13 cellular contexts compared by ENCODE assay signal in the genomic region with DNA sequence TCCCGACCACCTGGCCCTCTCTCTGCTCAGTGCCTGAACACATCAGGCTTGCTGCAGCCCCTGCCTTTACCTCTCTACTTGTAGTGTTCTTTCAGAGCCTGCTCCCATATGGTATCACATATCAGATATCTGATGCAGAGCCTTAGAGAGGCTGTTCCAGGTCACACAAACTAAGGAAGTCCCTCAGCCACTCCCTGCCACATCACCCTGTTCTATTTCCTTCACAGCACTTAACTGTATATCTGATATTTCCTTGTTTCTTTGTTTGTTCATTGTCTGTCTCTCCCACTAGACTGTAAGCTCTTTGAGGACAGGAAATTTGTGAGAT. TPM values are rescaled to one million over a fixed set of nuclear protein-coding genes. Genes with fewer than 3 reads are reported as not detected.
A peak's percentile ranks its signal among the peaks of the same experiment; 100 is the strongest.
DNase-seq lines count a peak whose midpoint lies in the region; ATAC-seq, FAIRE-seq and TF ChIP-seq lines count a peak whose summit lies in the region.
"Had no signal": no experiment of that assay in that cellular context is flagged by ENCODE, and none has a peak within 500 bp of the region (broad histone marks: within the 10 kb centered on the region; RNA-seq: fewer than 3 reads in every experiment).

No MANE protein-coding gene starts in this region.

- H2BK120ac ChIP-seq in H1 (replicated peaks; ENCODE audit: low read depth, low read length): no peak overlapping the region

- POLR2A ChIA-PET in H1 (lab: Charles Lee; ENCODE audit: partially characterized antibody): no interaction called here

- H3K4me3 ChIP-seq in H1 (ENCODE audit: extremely low read depth in 1 of 4, insufficient read depth in 2 of 4, low read depth in 3 of 4, low read length in 4 of 4) (peak overlapping the region in 2 of 4 experiments; percentile 57 to 85; a peak in 5 of 8 replicates), mucosa of descending colon (no peak overlapping the region), tibial artery (peak overlapping the region; percentile 62 to 63), spleen (peak overlapping the region in 1 of 8 donors; percentile 41)
- H3K4me3 ChIP-seq: SJCRH30 had no signal

- no peak overlapping the region for H2BK12ac ChIP-seq in H1 (ENCODE audit: low read depth, low read length)

- H3K4me1 ChIP-seq in H1 (replicated peaks in 1 of 4; ENCODE audit: control insufficient read depth in 3 of 4, insufficient read depth in 4 of 4, low read length in 3 of 4): peaks cover 0 to 3% (median 0%) of the 10 kb centered on the region in 4 experiments; a peak in 1 of 7 replicates
- peaks cover 11% of the 10 kb centered on the region for H3K4me1 ChIP-seq in mucosa of descending colon (ENCODE audit: low read depth)
- H3K4me1 ChIP-seq in tibial artery: peaks cover 0 to 25% (median 11%) of the 10 kb centered on the region in 4 donors
- H3K4me1 ChIP-seq in spleen: peaks cover 0 to 19% (median 16%) of the 10 kb centered on the region in 6 donors
- H3K4me1 ChIP-seq: SJCRH30 had no signal

- CTCF ChIA-PET in H1 (lab: Charles Lee; ENCODE audit: partially characterized antibody): interaction anchor here (1.6 to 5.9 kb wide), 2 partner anchors 17 to 30 kb away, joined by 3 to 35 read pairs; no protein-coding TSS in a partner anchor

- H3K18ac ChIP-seq in H1 (ENCODE audit: extremely low read depth, low read length): peak overlapping the region; percentile 48; the same call in 1 of the 2 replicates

- peaks cover 15% of the 10 kb centered on the region; the same call in 1 of the 2 replicates for H3K23me2 ChIP-seq in H1 (ENCODE audit: low read depth, low read length)

- no peak overlapping the region; the same call in 1 of the 2 replicates for H2BK15ac ChIP-seq in H1 (ENCODE audit: low read length)

- no peak overlapping the region for H3K56ac ChIP-seq in H1 (replicated peaks; ENCODE audit: insufficient read length, low read depth, low read length)

- no peak overlapping the region for H3K4ac ChIP-seq in H1 (replicated peaks; ENCODE audit: insufficient read length, low read depth, low read length)

- 67% methylated on average over 1 of the region's 1 CpG; no CpG with 5 or more reads in 1 of the 2 experiments for WGBS in H1 (ENCODE audit: extremely low coverage in 1 of 2, insufficient coverage in 1 of 2, insufficient read length in 1 of 2, insufficient replicate concordance in 2 of 2, low coverage in 1 of 2, low lambda C conversion rate in 2 of 2, missing lambda C conversion rate in 1 of 2), 2 experiments
- 6 to 50% (median 24%) methylated on average over 1 of the region's 1 CpG for WGBS in spleen, 5 donors

- no peak overlapping the region for H2BK20ac ChIP-seq in H1 (ENCODE audit: low read length)

- no peak overlapping the region for H3K14ac ChIP-seq in H1 (ENCODE audit: insufficient read length)

- ATAC-seq in mucosa of descending colon (peak; percentile 75), HG02840 (IDR thresholded peaks at IDR 0.05; ENCODE audit: low FRiP score, unreplicated experiment) (no peak)

- no peak overlapping the region for H3K23ac ChIP-seq in H1 (ENCODE audit: insufficient read length)

- no peak overlapping the region for H4K8ac ChIP-seq in H1 (ENCODE audit: extremely low read depth, insufficient read depth, low read length)

- no peak overlapping the region for H2BK5ac ChIP-seq in H1 (ENCODE audit: low read depth, low read length)

- H4K20me1 ChIP-seq in H1 (replicated peaks in 1 of 2; ENCODE audit: control insufficient read depth in 1 of 2, insufficient read depth in 2 of 2, low read length in 2 of 2): no peaks in the 10 kb centered on the region

- no peaks in the 10 kb centered on the region for H3K79me1 ChIP-seq in H1 (ENCODE audit: low read depth, low read length)

- H2AK5ac ChIP-seq in H1 (ENCODE audit: low read depth, low read length): no peak overlapping the region

- TF ChIP-seq CTCF in H1 (IDR thresholded peaks at IDR 0.05; ENCODE audit: control extremely low read depth in 1 of 3, insufficient read depth in 1 of 3, low read depth in 1 of 3, low read length in 3 of 3): no peak
- TF ChIP-seq CTCF in mucosa of descending colon (IDR thresholded peaks at IDR 0.05): no peak
- no peak for TF ChIP-seq CTCF in tibial artery (IDR thresholded peaks at IDR 0.05)
- TF ChIP-seq CTCF in spleen (IDR thresholded peaks at IDR 0.05 in 8 of 11, conservative IDR thresholded peaks at IDR 0.05 in 3 of 11): no peak

- peak overlapping the region; percentile 96 for H2AFZ ChIP-seq in H1 (ENCODE audit: low read length)

- H3K9me3 ChIP-seq in H1 (ENCODE audit: insufficient read depth in 2 of 2, low read depth in 1 of 2, low read length in 1 of 2) (no peaks in the 10 kb centered on the region), mucosa of descending colon (no peaks in the 10 kb centered on the region), tibial artery (no peaks in the 10 kb centered on the region), spleen (no peaks in the 10 kb centered on the region)
- H3K9me3 ChIP-seq: SJCRH30 had no signal

- TF ChIP-seq RAD21 in H1 (IDR thresholded peaks at IDR 0.05 in 1 of 2, conservative IDR thresholded peaks at IDR 0.05 in 1 of 2; ENCODE audit: low read depth in 2 of 2, low read length in 2 of 2): no peak

- no peak for TF ChIP-seq EP300 in H1 (IDR thresholded peaks at IDR 0.05; ENCODE audit: borderline replicate concordance in 1 of 2, low read depth in 2 of 2, low read length in 2 of 2)

- no peak overlapping the region for H3K27ac ChIP-seq in H1 (ENCODE audit: low read depth, low read length)
- peak overlapping the region; percentile 81 for H3K27ac ChIP-seq in tibial artery
- H3K27ac ChIP-seq in spleen: no peak overlapping the region
- H3K27ac ChIP-seq: SJCRH30 had no signal

- no peaks in the 10 kb centered on the region for H3K79me2 ChIP-seq in H1 (ENCODE audit: control insufficient read depth in 1 of 2, insufficient read depth in 2 of 2, low read length in 2 of 2)

- intact Hi-C loops in mucosa of descending colon (cut with DNase I, micrococcal nuclease): no loop called here
- intact Hi-C loops in tibial artery (cut with DNase I; ENCODE audit: low total_unique reads): no loop called here
- intact Hi-C loops in spleen (cut with DNase I; ENCODE audit: low total_unique reads): no loop called here

- H3K4me2 ChIP-seq in H1 (ENCODE audit: insufficient read depth in 1 of 2, low read depth in 2 of 2, low read length in 2 of 2): peak overlapping the region; percentile 82 to 98

- FAIRE-seq in H1 (lab: Jason Lieb, UNC): no peak

- DNase-seq in NCI-H2107 treated with DMSO at 0.1 percent for 48 hours (lab: John Stamatoyannopoulos, UW; ENCODE audit: unreplicated experiment) (peak; percentile 25), NCI-H2107 (lab: John Stamatoyannopoulos, UW) (no peak), H1 (ENCODE audit: low read depth in 1 of 2, low spot score in 2 of 2) (no peak), mucosa of descending colon (peak in 1 of 3 donors; percentile 52), tibial artery (no peak), spleen (no peak), ecto neural progenitor cell (ENCODE audit: low spot score) (no peak)
- DNase-seq: activated CD4-positive, alpha-beta T cell treated with anti-CD3 and anti-CD28 coated beads for 1 hour; activated naive CD4-positive, alpha-beta T cell treated with anti-CD3 and anti-CD28 coated beads for 36 hours; SJCRH30; stimulated activated CD8-positive, alpha-beta memory T cell treated with anti-CD3 and anti-CD28 coated beads, Interleukin-4, amount 100 ng/mL, for 48 hours had no signal

- TF ChIP-seq POLR2A in H1 (IDR thresholded peaks at IDR 0.05; ENCODE audit: control extremely low read depth in 1 of 2, low read depth in 2 of 2, low read length in 2 of 2): no peak
- no peak for TF ChIP-seq POLR2A in spleen (IDR thresholded peaks at IDR 0.05)

- no peaks in the 10 kb centered on the region for H3K36me3 ChIP-seq in H1 (ENCODE audit: control insufficient read depth in 2 of 4, insufficient read depth in 4 of 4, low read length in 3 of 4)
- no peaks in the 10 kb centered on the region for H3K36me3 ChIP-seq in mucosa of descending colon (ENCODE audit: low read depth)
- no peaks in the 10 kb centered on the region for H3K36me3 ChIP-seq in tibial artery
- no peaks in the 10 kb centered on the region for H3K36me3 ChIP-seq in spleen
- H3K36me3 ChIP-seq: SJCRH30 had no signal

- no peak overlapping the region for H4K5ac ChIP-seq in H1 (ENCODE audit: insufficient read length, low read depth, low read length)

- H3K9ac ChIP-seq in H1 (replicated peaks in 1 of 4; ENCODE audit: extremely low read depth in 1 of 4, low read depth in 3 of 4, low read length in 3 of 4): no peak overlapping the region

- H3K27me3 ChIP-seq in H1 (replicated peaks in 1 of 4; ENCODE audit: control insufficient read depth in 3 of 4, extremely low read depth in 1 of 4, insufficient read depth in 3 of 4, low read length in 3 of 4) (peaks cover 2 to 34% (median 25%) of the 10 kb centered on the region in 4 experiments), tibial artery (no peaks in the 10 kb centered on the region), spleen (replicated peaks in 1 of 7) (peaks cover 0 to 46% (median 28%) of the 10 kb centered on the region in 7 donors)
- H3K27me3 ChIP-seq: SJCRH30 had no signal

- no peak overlapping the region for H4K91ac ChIP-seq in H1 (replicated peaks; ENCODE audit: insufficient read length, low read length)

TF ChIP-seq in H1, 55 proteins besides CTCF, POLR2A, EP300 and RAD21:
- TF ChIP-seq JUND (IDR thresholded peaks at IDR 0.05; ENCODE audit: low read length) (no peak), BRCA1 (IDR thresholded peaks at IDR 0.05; ENCODE audit: low read depth, low read length) (no peak), PHF8 (conservative IDR thresholded peaks at IDR 0.05; ENCODE audit: low read depth, low read length) (no peak)

RNA-seq across cellular contexts. Expression of a gene that starts 1.0 kb away (rescaled TPM):
- total RNA-seq in H1 (2021; fragmentation: NEBNext Ultra II Directional; extraction: Animal tissue kit (Norgen Biotek cat#: 25700)): 1.6 TPM in 2 replicates
- polyA plus RNA-seq in H1 (2011; rRNA removed) (0.98 and 1.6 TPM in 2 replicates), spleen (under 1 TPM; 0.13 to 0.35 (median 0.29) TPM)
- polyA plus RNA-seq in H1 (2011; cell fraction: cytosol; rRNA removed): 1.5 TPM
- polyA plus RNA-seq in H1 (2011; cell fraction: nucleus; rRNA removed): 3.1 TPM
- polyA plus RNA-seq in H1 (2012, experiment 1 of 2): 1.1 to 1.9 TPM (median 1.5 TPM) in 4 replicates
- polyA plus RNA-seq in H1 (2012, experiment 2 of 2): 0.80 TPM
- 0.49 TPM for polyA plus RNA-seq in H1 (2013, experiment 1 of 2)
- 0.83 TPM for polyA plus RNA-seq in H1 (2013, experiment 2 of 2)
- 1.7 and 2.2 TPM in 2 replicates for polyA minus RNA-seq in H1 (2011; rRNA and poly(A)+ RNA removed)
- polyA minus RNA-seq in H1 (2011; cell fraction: cytosol; rRNA and poly(A)+ RNA removed): 0.81 TPM
- polyA minus RNA-seq in H1 (2011; cell fraction: nucleus; rRNA and poly(A)+ RNA removed): 5.3 TPM
- total RNA-seq in mucosa of descending colon (10 to 100 TPM; 14.3 to 27.4 (median 15.0) TPM), spleen (1 to 10 TPM in 1 of 7 donors, under 1 TPM in 3, not detected in 3; 0.09 to 1.3 (median 0.38) TPM)
- total RNA-seq: A172; activated naive CD4-positive, alpha-beta T cell treated with anti-CD3 and anti-CD28 coated beads for 36 hours had no signal

Comparison
In these comparisons a context has a peak if more than half of its experiments do, and no peak if none do; other contexts are left out.
1. H3K27ac ChIP-seq: peak in tibial artery (2 of 2); none in H1 (single experiment) and spleen (0 of 8).